ENCODE assay signal across 22 cellular contexts in genomic region chr7:157645539-157645938, GRCh38.
"Had no signal": no experiment of that assay in that cellular context is flagged by ENCODE, and none has a peak within 500 bp of the region (broad histone marks: within the 10 kb centered on the region; RNA-seq: fewer than 3 reads in every experiment).

No MANE protein-coding gene starts in this region.

- FAIRE-seq: kidney had no signal

- H3K4me3 Mint-ChIP-seq: activated CD4-positive, alpha-beta T cell treated with anti-CD3 and anti-CD28 coated beads, Interleukin-2, amount 10 ng/mL, durations not matched to agents 24 days and 14 days; activated naive CD4-positive, alpha-beta T cell treated with anti-CD3 and anti-CD28 coated beads, Interleukin-2, amount 10 ng/mL, durations not matched to agents 7 days and 5 days; activated naive CD8-positive, alpha-beta T cell treated with anti-CD3 and anti-CD28 coated beads, Interleukin-2, amount 50 U/mL, for 24 hours; activated T-cell treated with anti-CD3 and anti-CD28 coated beads, Interleukin-2, amount 50 U/mL, for 4 hours; central memory CD8-positive, alpha-beta T cell; endodermal cell; type B pancreatic cell had no signal

- H3K4me3 ChIP-seq: colonic mucosa, left lung, neural progenitor cell, psoas muscle, testis had no signal

- H3K27me3 ChIP-seq: brain microvascular endothelial cell, colonic mucosa, foreskin keratinocyte, left lung, neural progenitor cell, testis had no signal

- H3K9ac ChIP-seq: neural progenitor cell had no signal

- H3K27ac Mint-ChIP-seq: activated CD4-positive, alpha-beta T cell treated with anti-CD3 and anti-CD28 coated beads, Interleukin-2, amount 10 ng/mL, durations not matched to agents 24 days and 14 days; activated naive CD4-positive, alpha-beta T cell treated with anti-CD3 and anti-CD28 coated beads, Interleukin-2, amount 10 ng/mL, durations not matched to agents 7 days and 5 days; activated naive CD8-positive, alpha-beta T cell treated with anti-CD3 and anti-CD28 coated beads, Interleukin-2, amount 50 U/mL, for 24 hours; endodermal cell; neural progenitor cell; type B pancreatic cell had no signal

- H3K36me3 Mint-ChIP-seq: activated naive CD4-positive, alpha-beta T cell treated with anti-CD3 and anti-CD28 coated beads, Interleukin-2, amount 10 ng/mL, durations not matched to agents 7 days and 5 days had no signal

- H2AFZ ChIP-seq: neural progenitor cell had no signal

- H3K4me2 ChIP-seq: neural progenitor cell had no signal

- ATAC-seq: activated naive CD8-positive, alpha-beta T cell treated with anti-CD3 and anti-CD28 coated beads, Interleukin-2, amount 50 U/mL, for 24 hours; activated T-cell treated with anti-CD3 and anti-CD28 coated beads, Interleukin-2, amount 50 U/mL, for 4 hours; foreskin keratinocyte; left lung; psoas muscle; right cardiac atrium had no signal

- DNase-seq: activated CD4-positive, alpha-beta T cell treated with anti-CD3 and anti-CD28 coated beads, Interleukin-2, amount 10 ng/mL, durations not matched to agents 24 days and 14 days; activated CD8-positive, alpha-beta memory T cell treated with anti-CD3 and anti-CD28 coated beads, Interleukin-2, amount 50 U/mL, for 4 hours; activated effector memory CD4-positive, alpha-beta T cell treated with Interleukin-2 at 50 U/mL for 16 hours; activated naive CD4-positive, alpha-beta T cell treated with anti-CD3 and anti-CD28 coated beads, Interleukin-2, amount 10 ng/mL, durations not matched to agents 7 days and 5 days; activated naive CD8-positive, alpha-beta T cell treated with anti-CD3 and anti-CD28 coated beads, Interleukin-2, amount 50 U/mL, for 24 hours; activated T-cell treated with anti-CD3 and anti-CD28 coated beads, Interleukin-2, amount 50 U/mL, for 4 hours; anterior cingulate cortex; brain microvascular endothelial cell; colonic mucosa; foreskin keratinocyte; hippocampal formation; kidney; left lung; mammary epithelial cell; psoas muscle; right cardiac atrium; T1000; testis had no signal

- H3K27ac ChIP-seq: brain microvascular endothelial cell, colonic mucosa, foreskin keratinocyte, left lung, neural progenitor cell, psoas muscle, testis had no signal

- H3K4me1 Mint-ChIP-seq: activated CD4-positive, alpha-beta T cell treated with anti-CD3 and anti-CD28 coated beads, Interleukin-2, amount 10 ng/mL, durations not matched to agents 24 days and 14 days; activated naive CD4-positive, alpha-beta T cell treated with anti-CD3 and anti-CD28 coated beads, Interleukin-2, amount 10 ng/mL, durations not matched to agents 7 days and 5 days; activated naive CD8-positive, alpha-beta T cell treated with anti-CD3 and anti-CD28 coated beads, Interleukin-2, amount 50 U/mL, for 24 hours; central memory CD8-positive, alpha-beta T cell; endodermal cell; neural progenitor cell had no signal

- H3K9me3 ChIP-seq: colonic mucosa, testis had no signal

- H3K9me3 Mint-ChIP-seq: activated CD4-positive, alpha-beta T cell treated with anti-CD3 and anti-CD28 coated beads, Interleukin-2, amount 10 ng/mL, durations not matched to agents 24 days and 14 days; activated naive CD4-positive, alpha-beta T cell treated with anti-CD3 and anti-CD28 coated beads, Interleukin-2, amount 10 ng/mL, durations not matched to agents 7 days and 5 days; central memory CD8-positive, alpha-beta T cell had no signal

- H3K4me1 ChIP-seq: colonic mucosa, foreskin keratinocyte, left lung, neural progenitor cell, psoas muscle, testis had no signal

- H3K36me3 ChIP-seq: brain microvascular endothelial cell, colonic mucosa, left lung, neural progenitor cell had no signal
